Comparison of ENCODE assay signal across 9 cellular contexts in the genomic region with DNA sequence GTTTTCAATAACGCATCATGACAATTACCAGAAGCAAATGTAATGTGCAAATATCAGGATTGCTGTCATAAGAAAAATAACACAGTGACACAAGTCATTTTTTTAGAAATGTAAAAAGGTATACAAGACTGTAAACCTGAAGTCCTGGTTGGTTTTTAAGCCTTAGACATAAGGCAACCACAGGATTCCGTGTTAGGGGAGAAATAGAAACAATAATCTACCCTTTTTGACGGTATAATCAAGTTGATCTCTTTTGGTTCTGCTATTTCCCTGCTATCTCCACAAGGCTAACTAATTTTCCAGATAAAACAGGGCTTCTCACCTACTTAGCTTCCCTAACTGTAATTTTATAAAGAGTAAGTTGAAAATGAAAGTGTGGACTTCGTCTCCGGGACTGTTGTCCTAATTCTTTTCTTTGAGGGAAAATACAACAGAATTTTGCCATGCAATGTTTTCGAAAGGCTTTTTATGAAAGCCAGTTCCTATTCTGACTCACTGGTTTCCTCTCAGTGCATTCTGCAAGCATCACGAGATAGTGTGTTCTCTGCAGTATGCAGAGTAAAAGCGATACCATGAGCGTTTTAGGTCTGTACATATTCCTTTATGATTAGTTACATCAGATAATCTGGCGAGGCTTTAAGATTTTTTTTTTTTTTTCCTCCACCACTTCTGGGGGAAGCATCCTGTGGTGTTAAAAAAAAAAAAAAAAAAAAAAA. TPM values are rescaled to one million over a fixed set of nuclear protein-coding genes. Genes with fewer than 3 reads are reported as not detected.
DNase-seq lines count a peak whose midpoint lies in the region; ATAC-seq and TF ChIP-seq lines count a peak whose summit lies in the region.
"Had no signal": no experiment of that assay in that cellular context is flagged by ENCODE, and none has a peak within 500 bp of the region (broad histone marks: within the 10 kb centered on the region; RNA-seq: fewer than 3 reads in every experiment).

No MANE protein-coding gene starts in this region.

- H3K4me2 ChIP-seq in hepatocyte = no peak overlapping the region

- H3K27me3 ChIP-seq in hepatocyte = no peaks in the 10 kb centered on the region

- H3K36me3 ChIP-seq in hepatocyte (replicated peaks; ENCODE audit: insufficient read depth, low read depth) = no peaks in the 10 kb centered on the region

- H3K79me2 ChIP-seq in hepatocyte = no peaks in the 10 kb centered on the region

- 77% methylated on average over 10 of the region's 10 CpGs for WGBS in hepatocyte (ENCODE audit: low lambda C conversion rate, missing lambda C conversion rate)

- TF ChIP-seq CTCF in hepatocyte (IDR thresholded peaks at IDR 0.05; ENCODE audit: poor library complexity) = no peak

- no peaks in the 10 kb centered on the region for H3K9me2 ChIP-seq in hepatocyte (replicated peaks; ENCODE audit: insufficient read depth)

- no peak for DNase-seq in activated T-cell treated with anti-CD3 and anti-CD28 coated beads, Interleukin-2, amount 50 U/mL, for 24 hours
- no peak for DNase-seq in activated T-cell treated with anti-CD3 and anti-CD28 coated beads, Interleukin-2, amount 50 U/mL, for 48 hours
- no peak for DNase-seq in stimulated activated naive B cell treated with anti-CD40 and anti-IgM and Interleukin-4, amounts not matched to agents 10 μg/mL and 1 μg/mL and 100 μg/mL, for 72 hours
- no peak for DNase-seq in NCI-H82 (lab: John Stamatoyannopoulos, UW)
- no peak for DNase-seq in NCI-H1105 treated with DMSO at 0.1 percent for 48 hours (lab: John Stamatoyannopoulos, UW)
- no peak for DNase-seq in hepatocyte (ENCODE audit: low spot score)

- H3K27ac ChIP-seq in hepatocyte = no peak overlapping the region

- no peaks in the 10 kb centered on the region for H3K4me1 ChIP-seq in hepatocyte (ENCODE audit: insufficient read depth)

- H3K27ac Mint-ChIP-seq in activated T-cell treated with anti-CD3 and anti-CD28 coated beads, Interleukin-2, amount 50 U/mL, for 24 hours = peak overlapping the region; percentile 12
- H3K27ac Mint-ChIP-seq in activated T-helper 17 cell treated with anti-CD3 and anti-CD28 coated beads, Interleukin-2, amount 50 U/mL, for 72 hours = peak overlapping the region; percentile 57
- H3K27ac Mint-ChIP-seq in stimulated activated naive B cell treated with anti-CD40 and anti-IgM and Interleukin-4, amounts not matched to agents 10 μg/mL and 1 μg/mL and 100 μg/mL, for 72 hours = no peak overlapping the region

- no peaks in the 10 kb centered on the region for H3K36me3 Mint-ChIP-seq in activated T-cell treated with anti-CD3 and anti-CD28 coated beads, Interleukin-2, amount 50 U/mL, for 24 hours (ENCODE audit: low read depth)
- no peaks in the 10 kb centered on the region for H3K36me3 Mint-ChIP-seq in activated T-helper 17 cell treated with anti-CD3 and anti-CD28 coated beads, Interleukin-2, amount 50 U/mL, for 72 hours (ENCODE audit: low read depth)
- H3K36me3 Mint-ChIP-seq in stimulated activated naive B cell treated with anti-CD40 and anti-IgM and Interleukin-4, amounts not matched to agents 10 μg/mL and 1 μg/mL and 100 μg/mL, for 72 hours = no peaks in the 10 kb centered on the region

- H2AFZ ChIP-seq in hepatocyte = no peak overlapping the region

- peaks cover 13% of the 10 kb centered on the region for H3K4me1 Mint-ChIP-seq in activated T-cell treated with anti-CD3 and anti-CD28 coated beads, Interleukin-2, amount 50 U/mL, for 24 hours (ENCODE audit: low read depth)
- H3K4me1 Mint-ChIP-seq in activated T-helper 17 cell treated with anti-CD3 and anti-CD28 coated beads, Interleukin-2, amount 50 U/mL, for 72 hours = peaks cover 4% of the 10 kb centered on the region
- H3K4me1 Mint-ChIP-seq in stimulated activated naive B cell treated with anti-CD40 and anti-IgM and Interleukin-4, amounts not matched to agents 10 μg/mL and 1 μg/mL and 100 μg/mL, for 72 hours = no peaks in the 10 kb centered on the region

- no peaks in the 10 kb centered on the region for H3K9me3 Mint-ChIP-seq in activated T-cell treated with anti-CD3 and anti-CD28 coated beads, Interleukin-2, amount 50 U/mL, for 24 hours
- no peaks in the 10 kb centered on the region for H3K9me3 Mint-ChIP-seq in activated T-helper 17 cell treated with anti-CD3 and anti-CD28 coated beads, Interleukin-2, amount 50 U/mL, for 72 hours
- no peaks in the 10 kb centered on the region for H3K9me3 Mint-ChIP-seq in stimulated activated naive B cell treated with anti-CD40 and anti-IgM and Interleukin-4, amounts not matched to agents 10 μg/mL and 1 μg/mL and 100 μg/mL, for 72 hours

- no peak overlapping the region for H3K4me3 ChIP-seq in hepatocyte

- H3K9me3 ChIP-seq in hepatocyte (ENCODE audit: low read depth) = no peaks in the 10 kb centered on the region

- peaks cover 44% of the 10 kb centered on the region for H3K27me3 Mint-ChIP-seq in activated T-cell treated with anti-CD3 and anti-CD28 coated beads, Interleukin-2, amount 50 U/mL, for 24 hours
- no peaks in the 10 kb centered on the region for H3K27me3 Mint-ChIP-seq in activated T-helper 17 cell treated with anti-CD3 and anti-CD28 coated beads, Interleukin-2, amount 50 U/mL, for 72 hours
- H3K27me3 Mint-ChIP-seq in stimulated activated naive B cell treated with anti-CD40 and anti-IgM and Interleukin-4, amounts not matched to agents 10 μg/mL and 1 μg/mL and 100 μg/mL, for 72 hours = peaks cover 30 to 47% of the 10 kb centered on the region in 2 donors

- ATAC-seq in HG03108 (IDR thresholded peaks at IDR 0.05; ENCODE audit: unreplicated experiment) = peak; percentile 84
- peak; percentile 99 for ATAC-seq in activated T-helper 17 cell treated with anti-CD3 and anti-CD28 coated beads, Interleukin-2, amount 50 U/mL, for 72 hours (replicated peaks)
- ATAC-seq in stimulated activated naive B cell treated with anti-CD40 and anti-IgM and Interleukin-4, amounts not matched to agents 10 μg/mL and 1 μg/mL and 100 μg/mL, for 72 hours (replicated peaks) = peak; percentile 78
- ATAC-seq: HCT116 had no signal

- no peaks in the 10 kb centered on the region for H4K20me1 ChIP-seq in hepatocyte (ENCODE audit: insufficient read depth, poor library complexity, severe bottlenecking)

- peak overlapping the region; percentile 28 for H3K4me3 Mint-ChIP-seq in activated T-cell treated with anti-CD3 and anti-CD28 coated beads, Interleukin-2, amount 50 U/mL, for 24 hours
- peak overlapping the region; percentile 58 for H3K4me3 Mint-ChIP-seq in activated T-helper 17 cell treated with anti-CD3 and anti-CD28 coated beads, Interleukin-2, amount 50 U/mL, for 72 hours
- no peak overlapping the region for H3K4me3 Mint-ChIP-seq in stimulated activated naive B cell treated with anti-CD40 and anti-IgM and Interleukin-4, amounts not matched to agents 10 μg/mL and 1 μg/mL and 100 μg/mL, for 72 hours

RNA-seq across cellular contexts. Expression of gene MYO1H, which starts 10.6 kb away (rescaled TPM):
- total RNA-seq in activated T-helper 17 cell treated with anti-CD3 and anti-CD28 coated beads, Interleukin-2, amount 50 U/mL, for 72 hours = not detected
- not detected in 2 replicates for total RNA-seq in hepatocyte
- polyA plus RNA-seq in hepatocyte = not detected in 2 replicates

RNA-seq across cellular contexts. Expression of gene FOXN4, which starts 49.2 kb away (rescaled TPM):
- total RNA-seq in activated T-helper 17 cell treated with anti-CD3 and anti-CD28 coated beads, Interleukin-2, amount 50 U/mL, for 72 hours = not detected
- total RNA-seq in hepatocyte = not detected in 2 replicates
- polyA plus RNA-seq in hepatocyte = not detected in 2 replicates

Comparison
In these comparisons a context has a peak if more than half of its experiments do, and no peak if none do; other contexts are left out.
1. H3K4me3 Mint-ChIP-seq: peak in activated T-cell treated with anti-CD3 and anti-CD28 coated beads, Interleukin-2, amount 50 U/mL, for 24 hours (single experiment) and activated T-helper 17 cell treated with anti-CD3 and anti-CD28 coated beads, Interleukin-2, amount 50 U/mL, for 72 hours (single experiment); none in stimulated activated naive B cell treated with anti-CD40 and anti-IgM and Interleukin-4, amounts not matched to agents 10 μg/mL and 1 μg/mL and 100 μg/mL, for 72 hours (0 of 2).
2. Peak in every context shown above with its lines, with median percentiles within 50 percentile points of each other: ATAC-seq.